Comparison of ENCODE assay signal across 18 cellular contexts in the genomic region with DNA sequence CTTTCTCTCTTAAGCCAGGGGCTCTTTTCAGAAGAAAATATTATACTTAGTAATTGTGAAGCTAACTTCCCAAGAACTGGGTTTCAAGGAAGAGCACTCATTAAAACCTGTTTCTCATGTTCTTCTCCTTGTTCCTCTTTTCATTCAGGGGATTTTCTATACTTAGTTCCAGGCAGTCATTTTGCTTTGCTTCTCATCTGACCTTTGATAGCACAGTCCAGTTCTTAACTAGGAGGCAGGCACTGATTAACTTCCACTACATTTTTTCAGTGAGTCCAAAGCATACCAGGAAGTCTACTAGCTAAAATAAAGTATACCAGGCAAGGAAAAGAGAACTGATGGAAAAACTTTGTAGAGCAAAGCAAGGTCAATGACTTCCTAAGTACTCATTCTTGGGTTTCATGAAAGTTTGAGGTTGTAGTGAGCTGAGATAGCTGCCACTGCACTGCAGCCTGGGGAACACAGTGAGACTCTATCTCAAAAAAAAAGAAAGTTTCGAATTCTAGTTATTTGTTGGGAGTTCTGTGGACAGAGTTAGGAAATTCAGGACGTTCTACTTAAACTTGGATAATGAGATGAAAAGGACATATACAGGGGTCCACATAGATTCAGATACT.
A peak's percentile ranks its signal among the peaks of the same experiment; 100 is the strongest.
DNase-seq lines count a peak whose midpoint lies in the region; ATAC-seq, FAIRE-seq and TF ChIP-seq lines count a peak whose summit lies in the region.
"Had no signal": no experiment of that assay in that cellular context is flagged by ENCODE, and none has a peak within 500 bp of the region (broad histone marks: within the 10 kb centered on the region; RNA-seq: fewer than 3 reads in every experiment).

No MANE protein-coding gene starts in this region.

- 50% methylated on average over 2 of the region's 2 CpGs for WGBS in mammary epithelial cell (ENCODE audit: low coverage, missing lambda C conversion rate)
- 40% methylated on average over 2 of the region's 2 CpGs; no CpG with 5 or more reads in 1 of the 2 donors for WGBS in transverse colon (ENCODE audit: low coverage in 1 of 2), 2 donors

- intact Hi-C loops in mammary epithelial cell (cut with micrococcal nuclease) (no loop called here), breast epithelium (cut with DNase I; ENCODE audit: low total_unique reads) (no loop called here), transverse colon (cut with DNase I; ENCODE audit: low total_unique reads) (loop anchor here (1.0 kb wide), 1 partner anchor 25 kb away; no protein-coding TSS in a partner anchor)

- CTCF ChIA-PET in mammary epithelial cell (lab: Charles Lee; ENCODE audit: low non-redundant PET) = no interaction called here

- no peaks in the 10 kb centered on the region for H3K79me2 ChIP-seq in mammary epithelial cell (ENCODE audit: insufficient read depth, low read length)

- no peak for TF ChIP-seq POLR2A in breast epithelium (IDR thresholded peaks at IDR 0.05)
- no peak for TF ChIP-seq POLR2A in transverse colon (IDR thresholded peaks at IDR 0.05)

- no peak overlapping the region for H3K4me2 ChIP-seq in mammary epithelial cell (ENCODE audit: insufficient read depth, low read depth, low read length)

- H3K4me1 ChIP-seq in mammary epithelial cell (ENCODE audit: insufficient read depth, low read length) (peaks cover 26% of the 10 kb centered on the region), breast epithelium (peaks cover 0 to 3% of the 10 kb centered on the region in 2 donors), transverse colon (peaks cover 0 to 27% (median 14%) of the 10 kb centered on the region in 4 donors)

- H3K4me3 Mint-ChIP-seq in stimulated activated effector memory CD8-positive, alpha-beta T cell treated with anti-CD3 and anti-CD28 coated beads, Interleukin-12 subunit alpha, Interleukin-12 subunit beta, amount 100 ng/mL, for 72 hours = no peak overlapping the region
- H3K4me3 Mint-ChIP-seq: activated naive CD8-positive, alpha-beta T cell treated with anti-CD3 and anti-CD28 coated beads for 36 hours had no signal

- H4K20me1 ChIP-seq in mammary epithelial cell (ENCODE audit: insufficient read depth, low read length) = no peaks in the 10 kb centered on the region

- H3K27me3 ChIP-seq in mammary epithelial cell (ENCODE audit: insufficient read depth, low read length) (no peaks in the 10 kb centered on the region), breast epithelium (no peaks in the 10 kb centered on the region), transverse colon (no peaks in the 10 kb centered on the region)
- H3K27me3 ChIP-seq: ovary had no signal

- no peaks in the 10 kb centered on the region for H3K36me3 ChIP-seq in mammary epithelial cell (ENCODE audit: insufficient read depth, low read length)
- no peaks in the 10 kb centered on the region for H3K36me3 ChIP-seq in breast epithelium
- no peaks in the 10 kb centered on the region for H3K36me3 ChIP-seq in transverse colon
- H3K36me3 ChIP-seq: ovary had no signal

- H3K4me3 ChIP-seq in mammary epithelial cell (replicated peaks in 1 of 3; ENCODE audit: insufficient read depth in 1 of 3, low read depth in 2 of 3, low read length in 3 of 3) (no peak overlapping the region), breast epithelium (no peak overlapping the region), transverse colon (no peak overlapping the region), foreskin fibroblast (ENCODE audit: low read depth in 1 of 2, low read length in 2 of 2) (no peak overlapping the region)
- H3K4me3 ChIP-seq: ovary had no signal

- DNase-seq in mammary epithelial cell = no peak
- DNase-seq in breast epithelium (ENCODE audit: low spot score in 2 of 2) = no peak
- peak; percentile 13 for DNase-seq in RCC 7860 (ENCODE audit: low spot score)
- DNase-seq in left kidney (ENCODE audit: low read depth, low spot score) = peak; percentile 44
- no peak for DNase-seq in transverse colon
- DNase-seq in foreskin fibroblast = no peak
- no peak for DNase-seq in stimulated activated effector memory CD8-positive, alpha-beta T cell treated with anti-CD3 and anti-CD28 coated beads, Interleukin-12 subunit alpha, Interleukin-12 subunit beta, amount 100 ng/mL, for 72 hours (ENCODE audit: low spot score in 2 of 2)
- DNase-seq: activated CD4-positive, alpha-beta T cell treated with anti-CD3 and anti-CD28 coated beads for 48 hours; activated naive CD8-positive, alpha-beta T cell treated with anti-CD3 and anti-CD28 coated beads for 36 hours; activated T-cell treated with anti-CD3 and anti-CD28 coated beads for 4 hours; central memory CD4-positive, alpha-beta T cell; foreskin melanocyte; GDM1; ovary; stimulated activated CD4-positive, alpha-beta T cell treated with anti-CD3 and anti-CD28 coated beads, Interleukin-12 subunit alpha, Interleukin-12 subunit beta, amount 100 ng/mL, for 4 hours had no signal

- H3K9me3 ChIP-seq in mammary epithelial cell (replicated peaks; ENCODE audit: insufficient read depth, low read length) (no peaks in the 10 kb centered on the region), breast epithelium (no peaks in the 10 kb centered on the region), transverse colon (no peaks in the 10 kb centered on the region)
- H3K9me3 ChIP-seq: ovary had no signal

- H3K36me3 Mint-ChIP-seq in stimulated activated effector memory CD8-positive, alpha-beta T cell treated with anti-CD3 and anti-CD28 coated beads, Interleukin-12 subunit alpha, Interleukin-12 subunit beta, amount 100 ng/mL, for 72 hours = no peaks in the 10 kb centered on the region
- H3K36me3 Mint-ChIP-seq: activated naive CD8-positive, alpha-beta T cell treated with anti-CD3 and anti-CD28 coated beads for 36 hours had no signal

- no TSS peak for BruUV-seq in mammary epithelial cell (replicated peaks; lab: Mats Ljungman, UMichigan)

- H3K27ac Mint-ChIP-seq in stimulated activated effector memory CD8-positive, alpha-beta T cell treated with anti-CD3 and anti-CD28 coated beads, Interleukin-12 subunit alpha, Interleukin-12 subunit beta, amount 100 ng/mL, for 72 hours = no peak overlapping the region
- H3K27ac Mint-ChIP-seq: activated naive CD8-positive, alpha-beta T cell treated with anti-CD3 and anti-CD28 coated beads for 36 hours had no signal

- FAIRE-seq in RCC 7860 (lab: Jason Lieb, UNC) = peak; percentile 90
- FAIRE-seq: A204.1, GM19239 had no signal

- no peaks in the 10 kb centered on the region for H3K9me3 Mint-ChIP-seq in stimulated activated effector memory CD8-positive, alpha-beta T cell treated with anti-CD3 and anti-CD28 coated beads, Interleukin-12 subunit alpha, Interleukin-12 subunit beta, amount 100 ng/mL, for 72 hours
- H3K9me3 Mint-ChIP-seq: activated naive CD8-positive, alpha-beta T cell treated with anti-CD3 and anti-CD28 coated beads for 36 hours had no signal

- H3K9ac ChIP-seq in mammary epithelial cell (ENCODE audit: insufficient read depth, low read length) = no peak overlapping the region

- TF ChIP-seq EP300 in transverse colon (IDR thresholded peaks at IDR 0.05; ENCODE audit: low read depth) = no peak

- peak overlapping the region; percentile 45 for H2AFZ ChIP-seq in mammary epithelial cell (ENCODE audit: low read depth, low read length)

- H3K27ac ChIP-seq in mammary epithelial cell (ENCODE audit: insufficient read depth, low read depth, low read length) (no peak overlapping the region), breast epithelium (no peak overlapping the region), transverse colon (peak overlapping the region; percentile 43 to 75 (median 62))
- H3K27ac ChIP-seq: ovary had no signal

- TF ChIP-seq CTCF in mammary epithelial cell (conservative IDR thresholded peaks at IDR 0.05 in 1 of 2, IDR thresholded peaks at IDR 0.05 in 1 of 2; ENCODE audit: extremely low read depth in 1 of 2, insufficient read depth in 1 of 2, low read depth in 1 of 2, low read length in 2 of 2) = no peak
- no peak for TF ChIP-seq CTCF in breast epithelium (IDR thresholded peaks at IDR 0.05)
- TF ChIP-seq CTCF in transverse colon (IDR thresholded peaks at IDR 0.05) = no peak
- no peak for TF ChIP-seq CTCF in foreskin fibroblast (IDR thresholded peaks at IDR 0.05; ENCODE audit: low read depth, low read length)

- dilution Hi-C loops in mammary epithelial cell (cut with HindIII; ENCODE audit: low sequenced_read_pairs) = no loop called here

- in situ Hi-C loops in mammary epithelial cell (cut with MboI; ENCODE audit: low sequenced_read_pairs in 2 of 2) (no loop called here), transverse colon (cut with MboI; ENCODE audit: low pct_ligation_motif_present in 1 of 4, low pct_unique_long_range_greater_than_20kb in 1 of 4, low sequenced_read_pairs in 3 of 4) (loop anchor here in 1 of 4 donors (25.0 kb wide), 1 partner anchor 94 kb away; no protein-coding TSS in a partner anchor)

- no peaks in the 10 kb centered on the region for H3K4me1 Mint-ChIP-seq in stimulated activated effector memory CD8-positive, alpha-beta T cell treated with anti-CD3 and anti-CD28 coated beads, Interleukin-12 subunit alpha, Interleukin-12 subunit beta, amount 100 ng/mL, for 72 hours
- H3K4me1 Mint-ChIP-seq: activated naive CD8-positive, alpha-beta T cell treated with anti-CD3 and anti-CD28 coated beads for 36 hours had no signal

- ATAC-seq in HG02763 (IDR thresholded peaks at IDR 0.05; ENCODE audit: unreplicated experiment) = no peak
- ATAC-seq in stimulated activated effector memory CD8-positive, alpha-beta T cell treated with anti-CD3 and anti-CD28 coated beads, Interleukin-12 subunit alpha, Interleukin-12 subunit beta, amount 100 ng/mL, for 72 hours = no peak

Comparison
In these comparisons a context has a peak if more than half of its experiments do, and no peak if none do; other contexts are left out.
1. DNase-seq: peak in RCC 7860 (single experiment) and left kidney (single experiment); none in mammary epithelial cell (single experiment), breast epithelium (0 of 2), transverse colon (single experiment), foreskin fibroblast (0 of 2) and stimulated activated effector memory CD8-positive, alpha-beta T cell treated with anti-CD3 and anti-CD28 coated beads, Interleukin-12 subunit alpha, Interleukin-12 subunit beta, amount 100 ng/mL, for 72 hours (0 of 2).
2. H3K27ac ChIP-seq: peak in transverse colon (4 of 4); none in mammary epithelial cell (single experiment) and breast epithelium (0 of 2).